8 cellular contexts compared by ENCODE assay signal in genomic region chr9:126915281-126915816, GRCh38. TPM values are rescaled to one million over a fixed set of nuclear protein-coding genes. Genes with fewer than 3 reads are reported as not detected.
DNase-seq lines count a peak whose midpoint lies in the region; ATAC-seq lines count a peak whose summit lies in the region.

No MANE protein-coding gene starts in this region.

- CTCF ChIA-PET in activated naive CD4-positive, alpha-beta T cell treated with anti-CD3 and anti-CD28 coated beads for 36 hours (lab: Charles Lee), result interaction anchor here (1.2 kb wide), 1 partner anchor 22 kb away, joined by 3 read pairs; no protein-coding TSS in a partner anchor

- no peaks in the 10 kb centered on the region for H3K36me3 Mint-ChIP-seq in activated naive CD4-positive, alpha-beta T cell treated with anti-CD3 and anti-CD28 coated beads for 36 hours (ENCODE audit: low read depth)
- no peaks in the 10 kb centered on the region for H3K36me3 Mint-ChIP-seq in activated naive CD8-positive, alpha-beta T cell treated with anti-CD3 and anti-CD28 coated beads, Interleukin-2, amount 50 U/mL, for 24 hours (ENCODE audit: low read depth)

- no peak for ATAC-seq in activated naive CD8-positive, alpha-beta T cell treated with anti-CD3 and anti-CD28 coated beads, Interleukin-2, amount 50 U/mL, for 24 hours
- ATAC-seq in HG02973 (IDR thresholded peaks at IDR 0.05; ENCODE audit: unreplicated experiment) (no peak), HG02884 (IDR thresholded peaks at IDR 0.05; ENCODE audit: unreplicated experiment) (no peak)

- H3K4me1 Mint-ChIP-seq in activated naive CD4-positive, alpha-beta T cell treated with anti-CD3 and anti-CD28 coated beads for 36 hours (ENCODE audit: low read depth), result peaks cover 8% of the 10 kb centered on the region
- H3K4me1 Mint-ChIP-seq in activated naive CD8-positive, alpha-beta T cell treated with anti-CD3 and anti-CD28 coated beads, Interleukin-2, amount 50 U/mL, for 24 hours, result peaks cover 8% of the 10 kb centered on the region

- H3K9me3 Mint-ChIP-seq in activated naive CD4-positive, alpha-beta T cell treated with anti-CD3 and anti-CD28 coated beads for 36 hours, result peaks cover 6% of the 10 kb centered on the region
- H3K9me3 Mint-ChIP-seq in activated naive CD8-positive, alpha-beta T cell treated with anti-CD3 and anti-CD28 coated beads, Interleukin-2, amount 50 U/mL, for 24 hours, result peaks cover 9% of the 10 kb centered on the region

- H3K27ac Mint-ChIP-seq in activated naive CD4-positive, alpha-beta T cell treated with anti-CD3 and anti-CD28 coated beads for 36 hours, result no peak overlapping the region
- no peak overlapping the region for H3K27ac Mint-ChIP-seq in activated naive CD8-positive, alpha-beta T cell treated with anti-CD3 and anti-CD28 coated beads, Interleukin-2, amount 50 U/mL, for 24 hours

- H3K4me3 Mint-ChIP-seq in activated naive CD4-positive, alpha-beta T cell treated with anti-CD3 and anti-CD28 coated beads for 36 hours, result peak overlapping the region; percentile 64
- H3K4me3 Mint-ChIP-seq in activated naive CD8-positive, alpha-beta T cell treated with anti-CD3 and anti-CD28 coated beads, Interleukin-2, amount 50 U/mL, for 24 hours, result peak overlapping the region; percentile 65

- peak; percentile 27 for DNase-seq in activated naive CD4-positive, alpha-beta T cell treated with anti-CD3 and anti-CD28 coated beads for 36 hours
- DNase-seq in activated naive CD4-positive, alpha-beta T cell treated with Interleukin-2 at 50 U/mL for 16 hours, result no peak
- DNase-seq in NCI-H510A (lab: John Stamatoyannopoulos, UW), result peak; percentile 92
- DNase-seq in activated naive CD8-positive, alpha-beta T cell treated with anti-CD3 and anti-CD28 coated beads, Interleukin-2, amount 50 U/mL, for 24 hours, result peak; percentile 37
- peak; percentile 7 for DNase-seq in stimulated activated CD4-positive, alpha-beta T cell treated with anti-CD3 and anti-CD28 coated beads, Interleukin-1b, Interleukin-23, amount 100 ng/mL, for 48 hours

- peaks cover 2% of the 10 kb centered on the region for H3K27me3 Mint-ChIP-seq in activated naive CD4-positive, alpha-beta T cell treated with anti-CD3 and anti-CD28 coated beads for 36 hours (ENCODE audit: low read depth)
- H3K27me3 Mint-ChIP-seq in activated naive CD8-positive, alpha-beta T cell treated with anti-CD3 and anti-CD28 coated beads, Interleukin-2, amount 50 U/mL, for 24 hours, result peaks cover 9% of the 10 kb centered on the region

- intact Hi-C loops in activated naive CD4-positive, alpha-beta T cell treated with anti-CD3 and anti-CD28 coated beads for 36 hours (cut with micrococcal nuclease), result loop anchor here (2.0 to 10.0 kb wide), 2 partner anchors 55 to 111 kb away; partner anchors contain the start of genes ZBTB34 and ZBTB43

- peak overlapping the region; percentile 53 for H3K4me3 ChIP-seq in iPS-11a (ENCODE audit: low read depth, low read length)

RNA-seq across cellular contexts. Expression of gene RALGPS1, which starts 0.8 kb away (rescaled TPM):
- total RNA-seq in activated naive CD4-positive, alpha-beta T cell treated with anti-CD3 and anti-CD28 coated beads for 36 hours, result 1 to 10 TPM; 2.1 to 2.4 TPM

RNA-seq across cellular contexts. Expression of gene ZBTB34, which starts 54.9 kb away (rescaled TPM):
- 1 to 10 TPM; 4.2 to 4.6 TPM for total RNA-seq in activated naive CD4-positive, alpha-beta T cell treated with anti-CD3 and anti-CD28 coated beads for 36 hours
